In genomic region chr16:71449020-71449419, GRCh38 we compare ENCODE assay signal across 16 cellular contexts. TPM values are rescaled to one million over a fixed set of nuclear protein-coding genes. Genes with fewer than 3 reads are reported as not detected.
DNase-seq lines count a peak whose midpoint lies in the region; ATAC-seq, FAIRE-seq and TF ChIP-seq lines count a peak whose summit lies in the region.
"Had no signal": no experiment of that assay in that cellular context is flagged by ENCODE, and none has a peak within 500 bp of the region (broad histone marks: within the 10 kb centered on the region; RNA-seq: fewer than 3 reads in every experiment).

No MANE protein-coding gene starts in this region.

- peaks cover 43 to 89% (median 61%) of the 10 kb centered on the region in 4 donors for H3K9me3 ChIP-seq in liver (ENCODE audit: control insufficient read depth in 4 of 4, low read length in 3 of 4)
- H3K9me3 ChIP-seq in HepG2 (ENCODE audit: low read length), result no peaks in the 10 kb centered on the region
- peaks cover 63 to 94% of the 10 kb centered on the region in 2 donors for H3K9me3 ChIP-seq in muscle layer of duodenum (ENCODE audit: control insufficient read depth in 1 of 2, low read length in 2 of 2)
- H3K9me3 ChIP-seq in aorta (ENCODE audit: control insufficient read depth, low read length), result peaks cover 27% of the 10 kb centered on the region

- H3K27ac ChIP-seq in liver (ENCODE audit: low read depth in 1 of 2, low read length in 2 of 2) (no peak overlapping the region), HepG2 (ENCODE audit: extremely low read length, insufficient read depth, low read length) (no peak overlapping the region), muscle layer of duodenum (ENCODE audit: low read length) (no peak overlapping the region), aorta (ENCODE audit: low read depth in 1 of 2, low read length in 2 of 2) (no peak overlapping the region)

- no peaks in the 10 kb centered on the region for H4K20me1 ChIP-seq in HepG2 (ENCODE audit: insufficient read depth, low read length)

- POLR2A ChIA-PET in HepG2 (lab: Yijun Ruan, JAX), result no interaction called here

- TF ChIP-seq POLR2A in HepG2 (IDR thresholded peaks at IDR 0.05; ENCODE audit: insufficient read depth in 1 of 2, low read depth in 2 of 2, low read length in 2 of 2), result no peak

- CTCF ChIA-PET in HepG2 (lab: Yijun Ruan, JAX; ENCODE audit: low intra/inter-chr PET ratio, low total read pairs), result no interaction called here

- H3K79me2 ChIP-seq in HepG2 (ENCODE audit: insufficient read depth, low read length), result no peaks in the 10 kb centered on the region

- FAIRE-seq in HepG2 (lab: Jason Lieb, UNC), result no peak

- 96% methylated on average over 3 of the region's 3 CpGs for WGBS in liver
- 97% methylated on average over 3 of the region's 3 CpGs for WGBS in HepG2 (ENCODE audit: low lambda C conversion rate)
- 98% methylated on average over 3 of the region's 3 CpGs for WGBS in aorta, 2 donors

- H2AFZ ChIP-seq in HepG2 (ENCODE audit: low read length), result no peak overlapping the region

- TF ChIP-seq EP300 in HepG2 (IDR thresholded peaks at IDR 0.05; ENCODE audit: low read depth in 2 of 2, low read length in 2 of 2), result no peak
- TF ChIP-seq EP300 in HepG2 (CRISPR knock-in tag; IDR thresholded peaks at IDR 0.05; ENCODE audit: borderline replicate concordance), result no peak

- no TSS peak for BruUV-seq in HepG2 (replicated peaks; lab: Mats Ljungman, UMichigan)

- TF ChIP-seq CTCF in liver (IDR thresholded peaks at IDR 0.05; ENCODE audit: low read depth, low read length, missing input control), result no peak
- TF ChIP-seq CTCF in HepG2 (CRISPR knock-in tag; IDR thresholded peaks at IDR 0.05), result no peak

- H3K4me3 ChIP-seq in liver (ENCODE audit: low read depth in 1 of 3, low read length in 3 of 3), result peak overlapping the region in 2 of 3 donors; percentile 54 to 63
- H3K4me3 ChIP-seq in HepG2 (replicated peaks in 1 of 3; ENCODE audit: insufficient read depth in 1 of 3, low read depth in 2 of 3, low read length in 3 of 3), result no peak overlapping the region
- peak overlapping the region; percentile 49 to 57 for H3K4me3 ChIP-seq in muscle layer of duodenum (ENCODE audit: low read depth in 1 of 2, low read length in 2 of 2)
- H3K4me3 ChIP-seq in aorta (ENCODE audit: low read length in 2 of 2), result peak overlapping the region; percentile 5 to 16

- in situ Hi-C loops in HepG2 (cut with HindIII; ENCODE audit: extremely low pct_ligation_motif_present, low pct_unique_long_range_greater_than_20kb), result loop anchor here (10.0 kb wide), 1 partner anchor 46 kb away; no protein-coding TSS in a partner anchor

- H3K27me3 ChIP-seq in liver (ENCODE audit: control insufficient read depth in 4 of 4, insufficient read depth in 4 of 4, low read length in 3 of 4), result no peaks in the 10 kb centered on the region
- no peaks in the 10 kb centered on the region for H3K27me3 ChIP-seq in HepG2 (ENCODE audit: control insufficient read depth in 1 of 2, insufficient read depth in 2 of 2, low read length in 2 of 2)
- H3K27me3 ChIP-seq in muscle layer of duodenum (ENCODE audit: low read depth, low read length), result no peaks in the 10 kb centered on the region
- H3K27me3 ChIP-seq in aorta (ENCODE audit: control insufficient read depth in 1 of 2, insufficient read depth in 2 of 2, low read length in 1 of 2), result no peaks in the 10 kb centered on the region

- no peak for TF ChIP-seq RAD21 in liver (IDR thresholded peaks at IDR 0.05)
- TF ChIP-seq RAD21 in HepG2 (CRISPR knock-in tag; IDR thresholded peaks at IDR 0.05), result no peak

- H3K9ac ChIP-seq in liver (ENCODE audit: low read depth in 1 of 2, low read length in 2 of 2) (no peak overlapping the region), HepG2 (ENCODE audit: insufficient read depth, low read depth, low read length) (no peak overlapping the region)

- DNase-seq in HepG2 (ENCODE audit: low spot score), result no peak
- DNase-seq in amniotic epithelial cell (ENCODE audit: low read depth), result peak; percentile 15
- DNase-seq in aorta, result no peak
- DNase-seq in NCI-H1105 treated with DMSO at 0.1 percent for 48 hours (lab: John Stamatoyannopoulos, UW), result no peak
- DNase-seq: CD8-positive, alpha-beta memory T cell; H7; NCI-H1092; NCI-H1694; NCI-H446; NCI-H748 treated with DMSO at 0.1 percent for 48 hours; SHP77 treated with DMSO at 0.1 percent for 48 hours had no signal

- ATAC-seq in HepG2 (no peak), aorta (ENCODE audit: low FRiP score) (no peak), HG03175 (IDR thresholded peaks at IDR 0.05; ENCODE audit: unreplicated experiment) (no peak), HG03139 (IDR thresholded peaks at IDR 0.05; ENCODE audit: unreplicated experiment) (no peak)

- H3K4me1 ChIP-seq in liver (ENCODE audit: control insufficient read depth in 4 of 4, insufficient read depth in 4 of 4, low read length in 3 of 4) (no peaks in the 10 kb centered on the region), HepG2 (ENCODE audit: insufficient read depth, low read length) (peaks cover 6% of the 10 kb centered on the region; the same call in 1 of the 2 replicates), muscle layer of duodenum (ENCODE audit: control insufficient read depth in 1 of 2, insufficient read depth in 2 of 2, low read length in 2 of 2) (no peaks in the 10 kb centered on the region), aorta (ENCODE audit: control insufficient read depth in 1 of 2, insufficient read depth in 2 of 2, low read length in 2 of 2) (no peaks in the 10 kb centered on the region)

- intact Hi-C loops in HepG2 (cut with micrococcal nuclease; ENCODE audit: unreplicated experiment), result no loop called here
- intact Hi-C loops in aorta (cut with DNase I), result no loop called here

- H3K4me2 ChIP-seq in HepG2 (ENCODE audit: low read depth, low read length), result no peak overlapping the region

- peaks cover 11 to 63% (median 58%) of the 10 kb centered on the region in 4 donors for H3K36me3 ChIP-seq in liver (ENCODE audit: control insufficient read depth in 4 of 4, insufficient read depth in 3 of 4, low read depth in 1 of 4, low read length in 3 of 4)
- H3K36me3 ChIP-seq in HepG2 (replicated peaks in 1 of 2; ENCODE audit: control insufficient read depth in 1 of 2, insufficient read depth in 2 of 2, low read length in 2 of 2), result peaks cover 16 to 48% of the 10 kb centered on the region in 2 experiments
- H3K36me3 ChIP-seq in muscle layer of duodenum (ENCODE audit: control insufficient read depth in 1 of 2, insufficient read depth in 2 of 2, low read length in 2 of 2), result peaks cover 52 to 65% of the 10 kb centered on the region in 2 donors
- H3K36me3 ChIP-seq in aorta (ENCODE audit: control insufficient read depth in 1 of 2, insufficient read depth in 2 of 2, low read length in 1 of 2), result peaks cover 17 to 41% of the 10 kb centered on the region in 2 donors

RNA-seq across cellular contexts. Expression of gene TLE7, which starts 7.2 kb away (rescaled TPM):
- total RNA-seq in liver, result not detected
- polyA plus RNA-seq in liver, result not detected
- not detected in 2 replicates for total RNA-seq in HepG2 (2016; rRNA removed; fragmentation: Illumina TruSeq; extraction: Trizol)
- total RNA-seq in HepG2 (2016; cell fraction: cytosol; rRNA removed; fragmentation: Illumina TruSeq; extraction: Trizol; ENCODE audit: low read depth), result not detected in 2 replicates
- not detected in 2 replicates for total RNA-seq in HepG2 (2016; cell fraction: insoluble cytoplasmic fraction; rRNA removed; fragmentation: Illumina TruSeq; extraction: Trizol)
- not detected in 2 replicates for total RNA-seq in HepG2 (2016; cell fraction: membrane; rRNA removed; fragmentation: Illumina TruSeq; extraction: Trizol)
- not detected in 2 replicates for total RNA-seq in HepG2 (2016; cell fraction: nucleus; rRNA removed; fragmentation: Illumina TruSeq; extraction: Trizol)
- not detected in 2 replicates for polyA plus RNA-seq in HepG2 (2011; rRNA removed)
- polyA plus RNA-seq in HepG2 (2011; cell fraction: cytosol; rRNA removed), result not detected in 2 replicates
- polyA plus RNA-seq in HepG2 (2011; cell fraction: nucleus; rRNA removed), result 0.10 TPM in 1 of 2 replicates, not detected in the other
- not detected in 2 replicates for polyA plus RNA-seq in HepG2 (2012)
- not detected in 2 replicates for polyA plus RNA-seq in HepG2 (2016; cell fraction: cytosol; fragmentation: Illumina TruSeq; extraction: Trizol; ENCODE audit: low read depth)
- not detected in 2 replicates for polyA plus RNA-seq in HepG2 (2016; cell fraction: insoluble cytoplasmic fraction; fragmentation: Illumina TruSeq; extraction: Trizol; ENCODE audit: low read depth)
- not detected in 2 replicates for polyA plus RNA-seq in HepG2 (2016; cell fraction: membrane; fragmentation: Illumina TruSeq; extraction: Trizol; ENCODE audit: low read depth)
- polyA plus RNA-seq in HepG2 (2016; cell fraction: nucleus; fragmentation: Illumina TruSeq; extraction: Trizol; ENCODE audit: insufficient read depth, low read depth), result not detected in 2 replicates
- polyA minus RNA-seq in HepG2 (2011; rRNA and poly(A)+ RNA removed; ENCODE audit: low replicate concordance), result not detected in 2 replicates
- not detected in 2 replicates for polyA minus RNA-seq in HepG2 (2011; cell fraction: cytosol; rRNA and poly(A)+ RNA removed)
- not detected in 2 replicates for polyA minus RNA-seq in HepG2 (2011; cell fraction: nucleus; rRNA and poly(A)+ RNA removed)
- not detected for total RNA-seq in aorta
- polyA plus RNA-seq in aorta, result not detected
- total RNA-seq: A172; CD8-positive, alpha-beta memory T cell; H7 had no signal
- polyA plus RNA-seq: CD8-positive, alpha-beta memory T cell had no signal

RNA-seq across cellular contexts. Expression of gene ZNF23, which starts 13.0 kb away (rescaled TPM):
- total RNA-seq in liver, result 1 to 10 TPM; 4.0 to 6.1 TPM
- polyA plus RNA-seq in liver, result 1 to 10 TPM; 1.5 to 2.3 TPM
- total RNA-seq in HepG2 (2016; rRNA removed; fragmentation: Illumina TruSeq; extraction: Trizol), result 12.2 and 14.0 TPM in 2 replicates
- 3.5 and 3.6 TPM in 2 replicates for total RNA-seq in HepG2 (2016; cell fraction: cytosol; rRNA removed; fragmentation: Illumina TruSeq; extraction: Trizol; ENCODE audit: low read depth)
- 13.3 and 16.5 TPM in 2 replicates for total RNA-seq in HepG2 (2016; cell fraction: insoluble cytoplasmic fraction; rRNA removed; fragmentation: Illumina TruSeq; extraction: Trizol)
- total RNA-seq in HepG2 (2016; cell fraction: membrane; rRNA removed; fragmentation: Illumina TruSeq; extraction: Trizol), result 10.1 and 11.2 TPM in 2 replicates
- total RNA-seq in HepG2 (2016; cell fraction: nucleus; rRNA removed; fragmentation: Illumina TruSeq; extraction: Trizol), result 10.9 and 15.4 TPM in 2 replicates
- 8.6 and 9.0 TPM in 2 replicates for polyA plus RNA-seq in HepG2 (2011; rRNA removed)
- polyA plus RNA-seq in HepG2 (2011; cell fraction: cytosol; rRNA removed), result 4.5 and 5.9 TPM in 2 replicates
- polyA plus RNA-seq in HepG2 (2011; cell fraction: nucleus; rRNA removed), result 20.0 and 26.0 TPM in 2 replicates
- polyA plus RNA-seq in HepG2 (2012), result 9.4 and 12.6 TPM in 2 replicates
- 3.0 and 4.3 TPM in 2 replicates for polyA plus RNA-seq in HepG2 (2016; cell fraction: cytosol; fragmentation: Illumina TruSeq; extraction: Trizol; ENCODE audit: low read depth)
- polyA plus RNA-seq in HepG2 (2016; cell fraction: insoluble cytoplasmic fraction; fragmentation: Illumina TruSeq; extraction: Trizol; ENCODE audit: low read depth), result 13.3 and 14.9 TPM in 2 replicates
- polyA plus RNA-seq in HepG2 (2016; cell fraction: membrane; fragmentation: Illumina TruSeq; extraction: Trizol; ENCODE audit: low read depth), result 6.6 and 7.5 TPM in 2 replicates
- polyA plus RNA-seq in HepG2 (2016; cell fraction: nucleus; fragmentation: Illumina TruSeq; extraction: Trizol; ENCODE audit: insufficient read depth, low read depth), result 23.3 and 26.4 TPM in 2 replicates
- polyA minus RNA-seq in HepG2 (2011; rRNA and poly(A)+ RNA removed; ENCODE audit: low replicate concordance), result 3.7 and 8.1 TPM in 2 replicates
- 2.6 and 3.8 TPM in 2 replicates for polyA minus RNA-seq in HepG2 (2011; cell fraction: cytosol; rRNA and poly(A)+ RNA removed)
- 14.2 and 15.2 TPM in 2 replicates for polyA minus RNA-seq in HepG2 (2011; cell fraction: nucleus; rRNA and poly(A)+ RNA removed)
- 10 to 100 TPM; 10.0 to 11.7 TPM for total RNA-seq in aorta
- 10 to 100 TPM; 11.8 to 13.8 TPM for polyA plus RNA-seq in aorta

RNA-seq across cellular contexts. Expression of gene ZNF19, which starts 40.1 kb away (rescaled TPM):
- total RNA-seq in liver, result 1 to 10 TPM; 2.1 to 2.7 TPM
- 1 to 10 TPM in 1 of 2 donors, under 1 TPM in 1; 0.73 to 1.7 TPM for polyA plus RNA-seq in liver
- 4.6 and 5.8 TPM in 2 replicates for total RNA-seq in HepG2 (2016; rRNA removed; fragmentation: Illumina TruSeq; extraction: Trizol)
- 2.1 and 4.1 TPM in 2 replicates for total RNA-seq in HepG2 (2016; cell fraction: cytosol; rRNA removed; fragmentation: Illumina TruSeq; extraction: Trizol; ENCODE audit: low read depth)
- total RNA-seq in HepG2 (2016; cell fraction: insoluble cytoplasmic fraction; rRNA removed; fragmentation: Illumina TruSeq; extraction: Trizol), result 4.1 and 5.9 TPM in 2 replicates
- total RNA-seq in HepG2 (2016; cell fraction: membrane; rRNA removed; fragmentation: Illumina TruSeq; extraction: Trizol), result 5.0 and 5.7 TPM in 2 replicates
- total RNA-seq in HepG2 (2016; cell fraction: nucleus; rRNA removed; fragmentation: Illumina TruSeq; extraction: Trizol), result 9.4 and 10.8 TPM in 2 replicates
- 3.2 and 3.7 TPM in 2 replicates for polyA plus RNA-seq in HepG2 (2011; rRNA removed)
- 1.4 and 1.9 TPM in 2 replicates for polyA plus RNA-seq in HepG2 (2011; cell fraction: cytosol; rRNA removed)
- polyA plus RNA-seq in HepG2 (2011; cell fraction: nucleus; rRNA removed), result 6.9 and 16.9 TPM in 2 replicates
- polyA plus RNA-seq in HepG2 (2012), result 3.5 and 3.9 TPM in 2 replicates
- polyA plus RNA-seq in HepG2 (2016; cell fraction: cytosol; fragmentation: Illumina TruSeq; extraction: Trizol; ENCODE audit: low read depth), result 0.70 and 0.83 TPM in 2 replicates
- 2.9 and 3.0 TPM in 2 replicates for polyA plus RNA-seq in HepG2 (2016; cell fraction: insoluble cytoplasmic fraction; fragmentation: Illumina TruSeq; extraction: Trizol; ENCODE audit: low read depth)
- 1.4 and 1.8 TPM in 2 replicates for polyA plus RNA-seq in HepG2 (2016; cell fraction: membrane; fragmentation: Illumina TruSeq; extraction: Trizol; ENCODE audit: low read depth)
- polyA plus RNA-seq in HepG2 (2016; cell fraction: nucleus; fragmentation: Illumina TruSeq; extraction: Trizol; ENCODE audit: insufficient read depth, low read depth), result 5.9 and 7.3 TPM in 2 replicates
- 2.3 and 5.0 TPM in 2 replicates for polyA minus RNA-seq in HepG2 (2011; rRNA and poly(A)+ RNA removed; ENCODE audit: low replicate concordance)
- 2.3 and 2.4 TPM in 2 replicates for polyA minus RNA-seq in HepG2 (2011; cell fraction: cytosol; rRNA and poly(A)+ RNA removed)
- 20.5 and 25.0 TPM in 2 replicates for polyA minus RNA-seq in HepG2 (2011; cell fraction: nucleus; rRNA and poly(A)+ RNA removed)
- 1 to 10 TPM; 3.3 to 9.2 TPM for total RNA-seq in aorta
- 1 to 10 TPM; 2.7 to 2.9 TPM for polyA plus RNA-seq in aorta

Comparison
In these comparisons a context has a peak if more than half of its experiments do, and no peak if none do; other contexts are left out.
1. H3K4me3 ChIP-seq: peak in liver (2 of 3), muscle layer of duodenum (2 of 2) and aorta (2 of 2); none in HepG2 (0 of 3).